Comparison of ENCODE assay signal across 8 cellular contexts in genomic region chr5:139560752-139561654, GRCh38. TPM values are rescaled to one million over a fixed set of nuclear protein-coding genes. Genes with fewer than 3 reads are reported as not detected.
A peak's percentile ranks its signal among the peaks of the same experiment; 100 is the strongest.
DNase-seq lines count a peak whose midpoint lies in the region; ATAC-seq and TF ChIP-seq lines count a peak whose summit lies in the region.

Gene UBE2D2 (plus strand): TSS chr5:139561339. CDS start chr5:139561792, 453 bp downstream.

- peak; percentile 57 for TF ChIP-seq POLR2A in ovary (IDR thresholded peaks at IDR 0.05)

- WGBS in ovary, 3 donors, result 0% methylated on average over 57 to 89 of the region's 89 CpGs
- under 1% methylated on average over 89 of the region's 89 CpGs for WGBS in thymus

- no peak for TF ChIP-seq CTCF in GM12875 (IDR thresholded peaks at IDR 0.05; ENCODE audit: borderline replicate concordance, insufficient read depth, low read depth, low read length)
- TF ChIP-seq CTCF in ovary (IDR thresholded peaks at IDR 0.05), result no peak

- H3K27me3 ChIP-seq in ovary (no peaks in the 10 kb centered on the region), thymus (ENCODE audit: control insufficient read depth, insufficient read depth) (no peaks in the 10 kb centered on the region)

- peaks cover 10% of the 10 kb centered on the region for H3K4me1 ChIP-seq in ovary (ENCODE audit: insufficient read depth)
- peaks cover 9% of the 10 kb centered on the region for H3K4me1 ChIP-seq in thymus (ENCODE audit: control insufficient read depth, insufficient read depth, low read length)

- no peak for TF ChIP-seq EP300 in ovary (IDR thresholded peaks at IDR 0.05)

- no peaks in the 10 kb centered on the region for H3K36me3 ChIP-seq in ovary
- H3K36me3 ChIP-seq in thymus (ENCODE audit: control insufficient read depth, insufficient read depth), result peaks cover 3% of the 10 kb centered on the region

- ATAC-seq in HG02763 (IDR thresholded peaks at IDR 0.05; ENCODE audit: unreplicated experiment) (peak; percentile 85), Right ventricle myocardium inferior (peak; percentile 99)

- DNase-seq in NCI-H1417 treated with DMSO at 0.1 percent for 48 hours (lab: John Stamatoyannopoulos, UW) (peak; percentile 63), SW 1271 (lab: John Stamatoyannopoulos, UW) (peak; percentile 93 to 96), Right ventricle myocardium inferior (ENCODE audit: missing footprints) (peak; percentile 99), ovary (peak; percentile 97 to 99 (median 98))
- DNase-seq in activated naive CD8-positive, alpha-beta T cell treated with anti-CD3 and anti-CD28 coated beads, Interleukin-2, amount 50 U/mL, for 16 hours (ENCODE audit: low read depth, low spot score), result peak; percentile 91

- H3K9me3 ChIP-seq in ovary, result no peaks in the 10 kb centered on the region
- H3K9me3 ChIP-seq in thymus (ENCODE audit: control insufficient read depth), result no peaks in the 10 kb centered on the region

- intact Hi-C loops in Right ventricle myocardium inferior (cut with DNase I), result loop anchor here (2.0 kb wide), 1 partner anchor 42 kb away; no protein-coding TSS in a partner anchor
- intact Hi-C loops in ovary (cut with DNase I), result no loop called here

- peak within 1 kb of the TSS; percentile 71 to 87 for H3K27ac ChIP-seq in ovary
- H3K27ac ChIP-seq in thymus (ENCODE audit: low read depth), result peak within 1 kb of the TSS; percentile 98

- peak within 1 kb of the TSS; percentile 73 for H3K4me3 ChIP-seq in GM12875 (ENCODE audit: low read depth, low read length)
- H3K4me3 ChIP-seq in ovary, result peak within 1 kb of the TSS; percentile 94
- peak within 1 kb of the TSS; percentile 99 for H3K4me3 ChIP-seq in thymus (ENCODE audit: low read length)

RNA-seq across cellular contexts. Expression of gene UBE2D2, which starts in this region (rescaled TPM):
- total RNA-seq in Right ventricle myocardium inferior, result 116 TPM
- 100 to 1,000 TPM in 4 of 7 donors, 10 to 100 TPM in 3; 66.8 to 144 (median 117) TPM for total RNA-seq in ovary
- polyA plus RNA-seq in ovary, result 100 to 1,000 TPM in 1 of 2 donors, 10 to 100 TPM in 1; 79.7 to 230 TPM
- 150 TPM for polyA plus RNA-seq in thymus

Comparison
In these comparisons a context has a peak if more than half of its experiments do, and no peak if none do; other contexts are left out.
1. Peak in every context shown above with its lines: DNase-seq, ATAC-seq, H3K4me3 ChIP-seq and H3K27ac ChIP-seq.